In genomic region chr19:18589380-18590272, GRCh38 we compare ENCODE assay signal across 9 cellular contexts. TPM values are rescaled to one million over a fixed set of nuclear protein-coding genes. Genes with fewer than 3 reads are reported as not detected.
DNase-seq lines count a peak whose midpoint lies in the region; ATAC-seq and TF ChIP-seq lines count a peak whose summit lies in the region.
"Had no signal": no experiment of that assay in that cellular context is flagged by ENCODE, and none has a peak within 500 bp of the region (broad histone marks: within the 10 kb centered on the region; RNA-seq: fewer than 3 reads in every experiment).

No MANE protein-coding gene starts in this region.

- BruUV-seq in Panc1 (replicated peaks; lab: Mats Ljungman, UMichigan): no TSS peak

- CTCF ChIA-PET in Panc1 (lab: Charles Lee): interaction anchor here (0.6 to 1.5 kb wide), 7 partner anchors 9 to 429 kb away, joined by 3 to 12 read pairs (median 5); no protein-coding TSS in a partner anchor

- H3K4me3 Mint-ChIP-seq in osteocyte (ENCODE audit: unreplicated experiment): peak overlapping the region; percentile 79

- in situ Hi-C loops in Caki2 (cut with HindIII; ENCODE audit: low pct_unique_long_range_greater_than_20kb, low sequenced_read_pairs) (no loop called here), Panc1 (cut with HindIII; ENCODE audit: low pct_unique_long_range_greater_than_20kb, low sequenced_read_pairs) (no loop called here)

- peak; percentile 34 for ATAC-seq in GM19463 (IDR thresholded peaks at IDR 0.05; ENCODE audit: unreplicated experiment)
- peak; percentile 67 for ATAC-seq in Panc1

- H3K9me3 Mint-ChIP-seq in osteocyte (ENCODE audit: unreplicated experiment): no peaks in the 10 kb centered on the region

- H3K4me3 ChIP-seq in Panc1 (ENCODE audit: low read depth in 2 of 2, low read length in 2 of 2): peak overlapping the region; percentile 65 to 70

- no peaks in the 10 kb centered on the region for H3K27me3 ChIP-seq in Panc1 (ENCODE audit: control insufficient read depth, insufficient read depth, low read length)

- peak overlapping the region; percentile 76 for H3K27ac ChIP-seq in Panc1 (ENCODE audit: low read length)

- peak; percentile 91 for DNase-seq in Caki2 (ENCODE audit: low read depth)
- DNase-seq in HPDE6-E6E7 (ENCODE audit: extremely low spot score): peak; percentile 74
- DNase-seq in Panc1 (ENCODE audit: low read depth, low spot score): peak; percentile 50
- peak in 3 of 4 experiments; percentile 61 to 74 (median 63) for DNase-seq in activated naive CD4-positive, alpha-beta T cell (lab: John Stamatoyannopoulos, UW)
- DNase-seq in glomerular visceral epithelial cell (ENCODE audit: extremely low spot score): peak; percentile 64
- no peak for DNase-seq in osteocyte (ENCODE audit: extremely low spot score, unreplicated experiment)
- no peak for DNase-seq in dedifferentiated amniotic fluid mesenchymal stem cell (ENCODE audit: extremely low spot score)

- peaks cover 18% of the 10 kb centered on the region for H3K4me1 Mint-ChIP-seq in osteocyte (ENCODE audit: unreplicated experiment)

- H3K27ac Mint-ChIP-seq in osteocyte (ENCODE audit: unreplicated experiment): peak overlapping the region; percentile 74

- POLR2A ChIA-PET in Panc1 (lab: Charles Lee): no interaction called here

- no peaks in the 10 kb centered on the region for H3K4me1 ChIP-seq in Panc1 (ENCODE audit: control insufficient read depth, insufficient read depth, low read length)

- H3K9me3 ChIP-seq in Panc1 (ENCODE audit: control insufficient read depth, insufficient read depth, low read depth, low read length): no peaks in the 10 kb centered on the region

- intact Hi-C loops in Panc1 (cut with micrococcal nuclease; ENCODE audit: unreplicated experiment): loop anchor here (5.0 to 10.0 kb wide), 2 partner anchors 85 to 258 kb away; no protein-coding TSS in a partner anchor

- no peaks in the 10 kb centered on the region; the same call in 1 of the 2 replicates for H3K36me3 ChIP-seq in Panc1 (ENCODE audit: control insufficient read depth, insufficient read depth, low read length)

- H3K27me3 Mint-ChIP-seq in osteocyte (ENCODE audit: unreplicated experiment): no peaks in the 10 kb centered on the region

- H3K36me3 Mint-ChIP-seq in osteocyte (ENCODE audit: unreplicated experiment): peaks cover 1% of the 10 kb centered on the region

- TF ChIP-seq CTCF in Panc1 (IDR thresholded peaks at IDR 0.05) (no peak), osteocyte (IDR thresholded peaks at IDR 0.05) (peak; percentile 1)

RNA-seq across cellular contexts. Expression of gene REX1BD, which starts 1.0 kb away (rescaled TPM):
- 189 and 207 TPM in 2 replicates for total RNA-seq in Caki2 (2014; rRNA removed; shearing (Covaris generic); ENCODE audit: low replicate concordance)
- total RNA-seq in Panc1 (2021; ENCODE audit: unreplicated experiment) (32.0 TPM), osteocyte (55.7 and 59.4 TPM in 2 replicates)
- 45.7 TPM for polyA plus RNA-seq in Panc1 (2012; ENCODE audit: insufficient read length)

RNA-seq across cellular contexts. Expression of gene CRLF1, which starts 17.0 kb away (rescaled TPM):
- total RNA-seq in Caki2 (2014; rRNA removed; shearing (Covaris generic); ENCODE audit: low replicate concordance): 9.8 and 51.0 TPM in 2 replicates
- total RNA-seq in Panc1 (2021; ENCODE audit: unreplicated experiment) (3.5 TPM), osteocyte (17.0 and 18.7 TPM in 2 replicates)
- polyA plus RNA-seq in Panc1 (2012; ENCODE audit: insufficient read length): 7.3 TPM

RNA-seq across cellular contexts. Expression of gene UBA52, which starts 18.0 kb away (rescaled TPM):
- total RNA-seq in Caki2 (2014; rRNA removed; shearing (Covaris generic); ENCODE audit: low replicate concordance): 628 and 713 TPM in 2 replicates
- total RNA-seq in Panc1 (2021; ENCODE audit: unreplicated experiment) (907 TPM), osteocyte (1,032 and 1,081 TPM in 2 replicates)
- 1,116 TPM for polyA plus RNA-seq in Panc1 (2012; ENCODE audit: insufficient read length)

RNA-seq across cellular contexts. Expression of gene TMEM59L, which starts 23.0 kb away (rescaled TPM):
- 0.14 and 0.90 TPM in 2 replicates for total RNA-seq in Caki2 (2014; rRNA removed; shearing (Covaris generic); ENCODE audit: low replicate concordance)
- total RNA-seq in Panc1 (2021; ENCODE audit: unreplicated experiment) (2.4 TPM), osteocyte (4.7 and 5.9 TPM in 2 replicates)
- 7.3 TPM for polyA plus RNA-seq in Panc1 (2012; ENCODE audit: insufficient read length)
- total RNA-seq: dermis microvascular lymphatic vessel endothelial cell had no signal

RNA-seq across cellular contexts. Expression of gene KXD1, which starts 32.0 kb away (rescaled TPM):
- 99.2 and 181 TPM in 2 replicates for total RNA-seq in Caki2 (2014; rRNA removed; shearing (Covaris generic); ENCODE audit: low replicate concordance)
- total RNA-seq in Panc1 (2021; ENCODE audit: unreplicated experiment): 106 TPM
- 143 TPM for polyA plus RNA-seq in Panc1 (2012; ENCODE audit: insufficient read length)
- total RNA-seq in osteocyte: 66.5 and 70.6 TPM in 2 replicates

Comparison
In these comparisons a context has a peak if more than half of its experiments do, and no peak if none do; other contexts are left out.
1. DNase-seq: peak in Caki2 (single experiment), HPDE6-E6E7 (single experiment), Panc1 (single experiment), activated naive CD4-positive, alpha-beta T cell (3 of 4) and glomerular visceral epithelial cell (single experiment); none in osteocyte (single experiment) and dedifferentiated amniotic fluid mesenchymal stem cell (single experiment).